ENCODE assay signal across 2 cellular contexts in genomic region chr3:31648286-31648968, GRCh38.
TF ChIP-seq lines count a peak whose summit lies in the region.

No MANE protein-coding gene starts in this region.

TF ChIP-seq in GM23338, 12 proteins besides CTCF, POLR2A, EP300 and RAD21 (continued from another document):
- no peak for TF ChIP-seq ETS1 (IDR thresholded peaks at IDR 0.05)
- TF ChIP-seq ZNF462 (CRISPR knock-in tag; IDR thresholded peaks at IDR 0.05): no peak
- no peak for TF ChIP-seq EZH2phosphoT487 (IDR thresholded peaks at IDR 0.05; ENCODE audit: unreplicated experiment)

TF ChIP-seq in HepG2, 621 proteins besides CTCF, POLR2A, EP300 and RAD21 (continued from another document):
- TF ChIP-seq ZHX2 (IDR thresholded peaks at IDR 0.05; ENCODE audit: low read depth): no peak
- no peak for TF ChIP-seq ZHX2 (CRISPR knock-in tag; IDR thresholded peaks at IDR 0.05; ENCODE audit: borderline replicate concordance)
- 0 out of 2 replicates have a peak, but pooled peaks have one; percentile 49 for TF ChIP-seq HNRNPL (IDR thresholded peaks at IDR 0.05; ENCODE audit: low read depth, low read length)
- 0 out of 2 replicates have a peak, but pooled peaks have one; percentile 32 for TF ChIP-seq NRL (CRISPR knock-in tag; IDR thresholded peaks at IDR 0.05; ENCODE audit: borderline replicate concordance)
- TF ChIP-seq AGO2 (optimal IDR thresholded peaks at IDR 0.05; ENCODE audit: low read depth, low read length): peak; percentile 79
- TF ChIP-seq RBM22 (optimal IDR thresholded peaks at IDR 0.05; ENCODE audit: low read length): peak; percentile 78
- TF ChIP-seq CCDC6 (CRISPR knock-in tag; IDR thresholded peaks at IDR 0.05): no peak
- TF ChIP-seq ZNF891 (CRISPR knock-in tag; IDR thresholded peaks at IDR 0.05): 0 out of 2 replicates have a peak, but pooled peaks have one; percentile 22
- 0 out of 2 replicates have a peak, but pooled peaks have one; percentile 12 for TF ChIP-seq ZNF687 (CRISPR knock-in tag; IDR thresholded peaks at IDR 0.05)
